In the genomic region with DNA sequence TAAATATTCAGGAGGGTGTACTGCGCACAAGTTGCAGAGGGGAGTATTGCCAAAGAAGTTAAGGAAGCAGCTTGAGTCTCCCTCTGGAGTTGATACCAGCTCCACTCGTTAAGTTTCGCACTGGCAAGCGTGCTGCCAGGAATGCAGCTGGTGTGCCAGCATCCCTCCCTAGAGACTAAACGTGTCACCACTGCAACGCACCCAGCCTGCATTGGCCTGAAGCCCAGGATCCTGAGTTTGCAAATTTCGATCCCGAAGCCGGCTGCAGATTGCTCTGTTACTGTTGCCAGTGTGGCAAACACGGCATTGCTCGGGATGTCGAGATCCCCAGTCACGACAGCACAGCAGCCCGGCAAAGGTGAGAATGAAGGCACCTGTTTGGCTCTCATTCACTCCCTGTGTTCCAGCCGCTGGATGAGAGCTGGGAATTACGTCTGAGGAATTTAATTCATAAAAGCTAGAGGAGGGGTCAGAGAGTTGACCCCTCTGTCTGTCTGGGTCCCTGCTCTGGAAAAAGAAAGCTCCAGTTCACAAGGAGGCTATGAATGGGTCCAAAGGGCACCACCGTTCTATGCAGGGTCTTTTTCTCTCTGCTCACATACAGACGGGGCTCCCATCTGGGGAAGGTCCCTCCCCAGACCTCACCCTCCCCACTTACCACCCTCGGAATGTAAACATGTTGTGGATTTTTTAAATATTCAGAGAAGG, we compare ENCODE assay signal across 1 cellular context.
TF ChIP-seq lines count a peak whose summit lies in the region.

No MANE protein-coding gene starts in this region.

TF ChIP-seq in SK-N-SH treated with all-trans-retinoic acid at 6 μM for 48 hours, 23 proteins besides CTCF, POLR2A, EP300 and RAD21 (continued from another document):
- TF ChIP-seq, protein P1, sequence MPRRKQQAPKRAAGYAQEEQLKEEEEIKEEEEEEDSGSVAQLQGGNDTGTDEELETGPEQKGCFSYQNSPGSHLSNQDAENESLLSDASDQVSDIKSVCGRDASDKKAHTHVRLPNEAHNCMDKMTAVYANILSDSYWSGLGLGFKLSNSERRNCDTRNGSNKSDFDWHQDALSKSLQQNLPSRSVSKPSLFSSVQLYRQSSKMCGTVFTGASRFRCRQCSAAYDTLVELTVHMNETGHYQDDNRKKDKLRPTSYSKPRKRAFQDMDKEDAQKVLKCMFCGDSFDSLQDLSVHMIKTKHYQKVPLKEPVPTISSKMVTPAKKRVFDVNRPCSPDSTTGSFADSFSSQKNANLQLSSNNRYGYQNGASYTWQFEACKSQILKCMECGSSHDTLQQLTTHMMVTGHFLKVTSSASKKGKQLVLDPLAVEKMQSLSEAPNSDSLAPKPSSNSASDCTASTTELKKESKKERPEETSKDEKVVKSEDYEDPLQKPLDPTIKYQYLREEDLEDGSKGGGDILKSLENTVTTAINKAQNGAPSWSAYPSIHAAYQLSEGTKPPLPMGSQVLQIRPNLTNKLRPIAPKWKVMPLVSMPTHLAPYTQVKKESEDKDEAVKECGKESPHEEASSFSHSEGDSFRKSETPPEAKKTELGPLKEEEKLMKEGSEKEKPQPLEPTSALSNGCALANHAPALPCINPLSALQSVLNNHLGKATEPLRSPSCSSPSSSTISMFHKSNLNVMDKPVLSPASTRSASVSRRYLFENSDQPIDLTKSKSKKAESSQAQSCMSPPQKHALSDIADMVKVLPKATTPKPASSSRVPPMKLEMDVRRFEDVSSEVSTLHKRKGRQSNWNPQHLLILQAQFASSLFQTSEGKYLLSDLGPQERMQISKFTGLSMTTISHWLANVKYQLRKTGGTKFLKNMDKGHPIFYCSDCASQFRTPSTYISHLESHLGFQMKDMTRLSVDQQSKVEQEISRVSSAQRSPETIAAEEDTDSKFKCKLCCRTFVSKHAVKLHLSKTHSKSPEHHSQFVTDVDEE (CRISPR knock-in tag; IDR thresholded peaks at IDR 0.05), result no peak
- TF ChIP-seq ARNTL (CRISPR knock-in tag; IDR thresholded peaks at IDR 0.05; ENCODE audit: borderline replicate concordance, low read depth), result no peak
- TF ChIP-seq PPARA (CRISPR knock-in tag; IDR thresholded peaks at IDR 0.05; ENCODE audit: borderline replicate concordance), result no peak
- TF ChIP-seq RARB (CRISPR knock-in tag; IDR thresholded peaks at IDR 0.05), result no peak
